ENCODE assay signal across 26 cellular contexts in the genomic region with DNA sequence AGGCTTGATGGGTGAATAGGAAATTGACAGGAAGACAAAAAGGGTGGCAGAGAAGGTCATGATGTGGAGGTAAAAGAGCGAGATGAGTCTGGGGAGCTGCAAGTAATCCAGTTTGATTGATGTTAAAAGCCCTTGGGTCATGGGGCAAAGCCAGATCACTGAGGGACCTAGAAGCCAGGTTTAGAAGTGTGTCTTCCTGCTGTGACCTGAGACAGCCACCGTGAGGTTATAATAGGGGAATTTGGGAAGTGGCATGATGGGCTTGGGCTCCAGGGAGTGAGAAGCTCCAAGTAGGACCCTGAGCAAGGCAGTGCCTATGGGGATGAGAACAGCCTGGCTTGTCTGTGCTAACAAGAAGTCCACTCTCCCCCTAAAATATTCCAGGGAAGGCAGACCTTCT.
"Had no signal": no experiment of that assay in that cellular context is flagged by ENCODE, and none has a peak within 500 bp of the region (broad histone marks: within the 10 kb centered on the region; RNA-seq: fewer than 3 reads in every experiment).

No MANE protein-coding gene starts in this region.

- H3K4me3 ChIP-seq: Peyer's patch, SJCRH30 had no signal

- H3K27ac Mint-ChIP-seq: brain had no signal

- H3K9me3 ChIP-seq: Peyer's patch had no signal

- H3K27ac ChIP-seq: KMS-11, Peyer's patch, RWPE1, SJCRH30, VCaP had no signal

- H3K4me3 Mint-ChIP-seq: activated naive CD4-positive, alpha-beta T cell treated with anti-CD3 and anti-CD28 coated beads, Interleukin-2, amount 50 U/mL, for 24 hours; brain had no signal

- H3K27me3 Mint-ChIP-seq: central memory CD8-positive, alpha-beta T cell had no signal

- H3K9me3 Mint-ChIP-seq: central memory CD8-positive, alpha-beta T cell had no signal

- DNase-seq: activated CD4-positive, alpha-beta T cell treated with anti-CD3 and anti-CD28 coated beads for 48 hours; activated CD4-positive, CD25-positive, alpha-beta regulatory T cell; activated T-cell treated with anti-CD3 and anti-CD28 coated beads for 4 hours; amygdala; NCI-H1092 treated with DMSO at 0.1 percent for 48 hours; NCI-H1417 treated with DMSO at 0.1 percent for 48 hours; NCI-H1694; NCI-H2029; NCI-H2107; NCI-H2171 treated with DMSO at 0.1 percent for 48 hours; NCI-H226; NCI-H526; NCI-H774; NK-92 treated with Interleukin-12 subunit alpha and Interleukin-12 subunit beta, amount 100 ng/mL, for 24 hours; Peyer's patch; Right ventricle myocardium superior; SK-N-SH; T-helper 1 cell had no signal

- H3K36me3 ChIP-seq: Peyer's patch, SJCRH30 had no signal

- ATAC-seq: HepG2 had no signal

- H3K27me3 ChIP-seq: Peyer's patch, SJCRH30 had no signal
